7 cellular contexts compared by ENCODE assay signal in the genomic region with DNA sequence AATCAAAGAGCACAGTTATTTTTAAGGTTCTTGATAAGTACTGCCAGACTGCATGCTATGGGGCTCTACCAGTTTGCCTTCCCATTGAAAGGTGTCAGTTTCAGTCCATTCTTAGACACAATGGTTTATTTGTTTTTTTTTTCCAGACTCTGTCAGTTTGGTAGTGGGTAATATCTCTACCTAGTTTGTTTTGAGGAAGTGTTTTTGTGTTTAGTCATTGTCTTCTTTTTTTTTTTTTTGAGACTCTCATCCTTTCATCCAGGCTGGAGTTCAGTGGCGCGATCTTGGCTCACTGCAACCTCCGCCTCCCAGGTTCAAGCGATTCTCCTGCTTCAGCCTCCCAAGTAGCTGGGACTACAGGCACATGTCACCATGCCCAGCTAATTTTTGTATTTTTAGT. TPM values are rescaled to one million over a fixed set of nuclear protein-coding genes. Genes with fewer than 3 reads are reported as not detected.
DNase-seq lines count a peak whose midpoint lies in the region; FAIRE-seq and TF ChIP-seq lines count a peak whose summit lies in the region.
"Not testable (repeated sequence)": the region's sequence is repeated elsewhere in the genome, so short reads cannot be mapped to it uniquely, and the experiment has no call there.

No MANE protein-coding gene starts in this region.

- intact Hi-C loops in CD14-positive monocyte (cut with micrococcal nuclease), result loop anchor here in 1 of 2 donors (5.0 kb wide), 2 partner anchors 142 to 547 kb away; a partner anchor contains a TSS
- intact Hi-C loops in activated CD4-positive, alpha-beta T cell treated with anti-CD3 and anti-CD28 coated beads, Interleukin-2, amount 10 ng/mL, durations not matched to agents 24 days and 14 days (cut with micrococcal nuclease), result not testable (repeated sequence)

- not testable (repeated sequence) for H3K27me3 Mint-ChIP-seq in CD14-positive monocyte (ENCODE audit: low read depth in 3 of 3); activated CD4-positive, alpha-beta T cell treated with anti-CD3 and anti-CD28 coated beads, Interleukin-2, amount 10 ng/mL, durations not matched to agents 24 days and 14 days; activated naive CD4-positive, alpha-beta T cell treated with anti-CD3 and anti-CD28 coated beads, Interleukin-2, amount 50 U/mL, for 24 hours

- FAIRE-seq in bronchial epithelial cell (lab: Jason Lieb, UNC), result not testable (repeated sequence)

- TF ChIP-seq CTCF in CD14-positive monocyte (IDR thresholded peaks at IDR 0.05); GM12865 (IDR thresholded peaks at IDR 0.05; ENCODE audit: insufficient read depth, low read depth, low read length, missing control alignments); HL-60 (IDR thresholded peaks at IDR 0.05; ENCODE audit: insufficient read depth, low read length); bronchial epithelial cell (IDR thresholded peaks at IDR 0.05; ENCODE audit: insufficient read depth, low read length, severe bottlenecking): not testable (repeated sequence)

- H3K36me3 ChIP-seq in bronchial epithelial cell (ENCODE audit: control insufficient read depth, insufficient read depth, low read length), result not testable (repeated sequence)

- H3K4me1 Mint-ChIP-seq in CD14-positive monocyte, result peaks cover 27% of the 10 kb centered on the region
- peaks cover 31% of the 10 kb centered on the region for H3K4me1 Mint-ChIP-seq in activated CD4-positive, alpha-beta T cell treated with anti-CD3 and anti-CD28 coated beads, Interleukin-2, amount 10 ng/mL, durations not matched to agents 24 days and 14 days
- peaks cover 51% of the 10 kb centered on the region for H3K4me1 Mint-ChIP-seq in activated naive CD4-positive, alpha-beta T cell treated with anti-CD3 and anti-CD28 coated beads, Interleukin-2, amount 50 U/mL, for 24 hours

- not testable (repeated sequence) for DNase-seq in CD14-positive monocyte (ENCODE audit: low spot score); HL-60 (ENCODE audit: low read depth in 1 of 2, low spot score in 1 of 2); activated CD4-positive, alpha-beta T cell treated with anti-CD3 and anti-CD28 coated beads, Interleukin-2, amount 10 ng/mL, durations not matched to agents 24 days and 14 days
- DNase-seq in GM12865 (ENCODE audit: low read depth) (peak; percentile 9), OCI-M1 (lab: John Stamatoyannopoulos, UW) (peak; percentile 56), bronchial epithelial cell (ENCODE audit: low read depth) (peak; percentile 13)

- H3K4me3 Mint-ChIP-seq in CD14-positive monocyte; activated CD4-positive, alpha-beta T cell treated with anti-CD3 and anti-CD28 coated beads, Interleukin-2, amount 10 ng/mL, durations not matched to agents 24 days and 14 days: not testable (repeated sequence)
- H3K4me3 Mint-ChIP-seq in activated naive CD4-positive, alpha-beta T cell treated with anti-CD3 and anti-CD28 coated beads, Interleukin-2, amount 50 U/mL, for 24 hours, result peak overlapping the region; percentile 47

- H3K9me3 Mint-ChIP-seq in CD14-positive monocyte; activated CD4-positive, alpha-beta T cell treated with anti-CD3 and anti-CD28 coated beads, Interleukin-2, amount 10 ng/mL, durations not matched to agents 24 days and 14 days; activated naive CD4-positive, alpha-beta T cell treated with anti-CD3 and anti-CD28 coated beads, Interleukin-2, amount 50 U/mL, for 24 hours: not testable (repeated sequence)

- peak overlapping the region in 5 of 7 donors; percentile 43 to 85 (median 72) for H3K27ac Mint-ChIP-seq in CD14-positive monocyte
- H3K27ac Mint-ChIP-seq in activated CD4-positive, alpha-beta T cell treated with anti-CD3 and anti-CD28 coated beads, Interleukin-2, amount 10 ng/mL, durations not matched to agents 24 days and 14 days, result peak overlapping the region; percentile 51
- peak overlapping the region; percentile 30 for H3K27ac Mint-ChIP-seq in activated naive CD4-positive, alpha-beta T cell treated with anti-CD3 and anti-CD28 coated beads, Interleukin-2, amount 50 U/mL, for 24 hours

- H3K27me3 ChIP-seq in HL-60 (ENCODE audit: insufficient read depth, poor library complexity, severe bottlenecking); bronchial epithelial cell (ENCODE audit: control insufficient read depth, insufficient read depth, low read length): not testable (repeated sequence)

- peak overlapping the region; percentile 28 for H3K27ac ChIP-seq in HL-60 (replicated peaks)

- not testable (repeated sequence) for H3K4me3 ChIP-seq in GM12865 (ENCODE audit: low read depth, low read length); HL-60 (replicated peaks; ENCODE audit: insufficient read depth, low read length); bronchial epithelial cell (ENCODE audit: low read depth, low read length)

- peaks cover 45 to 58% of the 10 kb centered on the region in 2 donors for H3K36me3 Mint-ChIP-seq in CD14-positive monocyte
- H3K36me3 Mint-ChIP-seq in activated CD4-positive, alpha-beta T cell treated with anti-CD3 and anti-CD28 coated beads, Interleukin-2, amount 10 ng/mL, durations not matched to agents 24 days and 14 days (ENCODE audit: low read depth), result peaks cover 64% of the 10 kb centered on the region
- H3K36me3 Mint-ChIP-seq in activated naive CD4-positive, alpha-beta T cell treated with anti-CD3 and anti-CD28 coated beads, Interleukin-2, amount 50 U/mL, for 24 hours, result peaks cover 32% of the 10 kb centered on the region

RNA-seq across cellular contexts. Expression of a gene that starts 4.1 kb away (rescaled TPM):
- 10 to 100 TPM; 31.6 to 31.9 TPM for polyA plus RNA-seq in CD14-positive monocyte
- 79.9 and 84.5 TPM in 2 replicates for total RNA-seq in activated CD4-positive, alpha-beta T cell treated with anti-CD3 and anti-CD28 coated beads, Interleukin-2, amount 10 ng/mL, durations not matched to agents 24 days and 14 days
- total RNA-seq in bronchial epithelial cell, result 31.9 and 42.1 TPM in 2 replicates

RNA-seq across cellular contexts. Expression of a gene that starts 4.6 kb away (rescaled TPM):
- polyA plus RNA-seq in CD14-positive monocyte, result 10 to 100 TPM in 1 of 2 donors, 1 to 10 TPM in 1; 5.9 to 10.0 TPM
- total RNA-seq in activated CD4-positive, alpha-beta T cell treated with anti-CD3 and anti-CD28 coated beads, Interleukin-2, amount 10 ng/mL, durations not matched to agents 24 days and 14 days, result 11.5 and 13.1 TPM in 2 replicates
- 9.1 and 10.5 TPM in 2 replicates for total RNA-seq in bronchial epithelial cell
